Comparison of ENCODE assay signal across 1 cellular context in genomic region chr17:50219939-50220465, GRCh38.
TF ChIP-seq lines count a peak whose summit lies in the region.

No MANE protein-coding gene starts in this region.

TF ChIP-seq in HepG2, 621 proteins besides CTCF, POLR2A, EP300 and RAD21 (continued from another document and continues in another):
- no peak for TF ChIP-seq HOXA9 (CRISPR knock-in tag; IDR thresholded peaks at IDR 0.05; ENCODE audit: borderline replicate concordance)
- TF ChIP-seq SAFB2 (CRISPR knock-in tag; IDR thresholded peaks at IDR 0.05; ENCODE audit: borderline replicate concordance, low read depth) = no peak
- TF ChIP-seq ZBTB4 (CRISPR knock-in tag; IDR thresholded peaks at IDR 0.05; ENCODE audit: borderline replicate concordance) = no peak
- no peak for TF ChIP-seq NR1H2 (CRISPR knock-in tag; IDR thresholded peaks at IDR 0.05; ENCODE audit: borderline replicate concordance, low read depth)
- TF ChIP-seq RFXANK (CRISPR knock-in tag; IDR thresholded peaks at IDR 0.05) = no peak
- TF ChIP-seq, protein P1, sequence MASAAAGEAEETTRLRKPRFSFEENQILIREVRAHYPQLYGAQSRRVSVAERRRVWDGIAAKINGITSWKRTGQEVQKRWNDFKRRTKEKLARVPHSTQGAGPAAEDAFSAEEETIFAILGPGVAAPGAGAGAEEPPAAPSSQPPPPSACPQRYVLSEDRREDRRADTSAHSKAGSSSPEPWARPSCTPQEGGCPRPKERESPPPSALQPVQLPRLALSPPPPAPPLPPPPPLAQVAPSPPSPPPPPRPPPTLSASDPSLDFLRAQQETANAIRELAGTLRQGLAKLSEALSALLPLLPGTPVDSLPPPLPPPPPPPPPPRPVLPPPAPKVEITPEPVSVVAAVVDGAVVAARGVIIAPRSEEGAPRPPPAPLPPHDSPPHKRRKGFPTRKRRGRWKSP (CRISPR knock-in tag; IDR thresholded peaks at IDR 0.05) = no peak
- TF ChIP-seq, protein P2, sequence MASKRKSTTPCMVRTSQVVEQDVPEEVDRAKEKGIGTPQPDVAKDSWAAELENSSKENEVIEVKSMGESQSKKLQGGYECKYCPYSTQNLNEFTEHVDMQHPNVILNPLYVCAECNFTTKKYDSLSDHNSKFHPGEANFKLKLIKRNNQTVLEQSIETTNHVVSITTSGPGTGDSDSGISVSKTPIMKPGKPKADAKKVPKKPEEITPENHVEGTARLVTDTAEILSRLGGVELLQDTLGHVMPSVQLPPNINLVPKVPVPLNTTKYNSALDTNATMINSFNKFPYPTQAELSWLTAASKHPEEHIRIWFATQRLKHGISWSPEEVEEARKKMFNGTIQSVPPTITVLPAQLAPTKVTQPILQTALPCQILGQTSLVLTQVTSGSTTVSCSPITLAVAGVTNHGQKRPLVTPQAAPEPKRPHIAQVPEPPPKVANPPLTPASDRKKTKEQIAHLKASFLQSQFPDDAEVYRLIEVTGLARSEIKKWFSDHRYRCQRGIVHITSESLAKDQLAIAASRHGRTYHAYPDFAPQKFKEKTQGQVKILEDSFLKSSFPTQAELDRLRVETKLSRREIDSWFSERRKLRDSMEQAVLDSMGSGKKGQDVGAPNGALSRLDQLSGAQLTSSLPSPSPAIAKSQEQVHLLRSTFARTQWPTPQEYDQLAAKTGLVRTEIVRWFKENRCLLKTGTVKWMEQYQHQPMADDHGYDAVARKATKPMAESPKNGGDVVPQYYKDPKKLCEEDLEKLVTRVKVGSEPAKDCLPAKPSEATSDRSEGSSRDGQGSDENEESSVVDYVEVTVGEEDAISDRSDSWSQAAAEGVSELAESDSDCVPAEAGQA (IDR thresholded peaks at IDR 0.05; ENCODE audit: low read depth) = no peak
- TF ChIP-seq, protein P2 (CRISPR knock-in tag; IDR thresholded peaks at IDR 0.05; ENCODE audit: borderline replicate concordance) = no peak
- TF ChIP-seq ZNF234 (CRISPR knock-in tag; conservative IDR thresholded peaks at IDR 0.05) = no peak
- no peak for TF ChIP-seq BRD4 (CRISPR knock-in tag; IDR thresholded peaks at IDR 0.05)
- no peak; the same call in 1 of the 2 replicates for TF ChIP-seq ZNF460 (CRISPR knock-in tag; IDR thresholded peaks at IDR 0.05; ENCODE audit: borderline replicate concordance)
- no peak for TF ChIP-seq NCOA2 (CRISPR knock-in tag; IDR thresholded peaks at IDR 0.05)
- no peak for TF ChIP-seq SRSF1 (optimal IDR thresholded peaks at IDR 0.05; ENCODE audit: low read depth, low read length)
- no peak for TF ChIP-seq ZNF263 (CRISPR knock-in tag; IDR thresholded peaks at IDR 0.05)
- TF ChIP-seq TCF12 (IDR thresholded peaks at IDR 0.05) = no peak
- TF ChIP-seq TCF12 (CRISPR knock-in tag; IDR thresholded peaks at IDR 0.05) = no peak
- TF ChIP-seq SP140L (CRISPR knock-in tag; IDR thresholded peaks at IDR 0.05; ENCODE audit: borderline replicate concordance) = no peak
- TF ChIP-seq CEBPG (CRISPR knock-in tag; IDR thresholded peaks at IDR 0.05) = peak; percentile 65
- no peak for TF ChIP-seq ZNF678 (CRISPR knock-in tag; IDR thresholded peaks at IDR 0.05)
- TF ChIP-seq, protein P3, sequence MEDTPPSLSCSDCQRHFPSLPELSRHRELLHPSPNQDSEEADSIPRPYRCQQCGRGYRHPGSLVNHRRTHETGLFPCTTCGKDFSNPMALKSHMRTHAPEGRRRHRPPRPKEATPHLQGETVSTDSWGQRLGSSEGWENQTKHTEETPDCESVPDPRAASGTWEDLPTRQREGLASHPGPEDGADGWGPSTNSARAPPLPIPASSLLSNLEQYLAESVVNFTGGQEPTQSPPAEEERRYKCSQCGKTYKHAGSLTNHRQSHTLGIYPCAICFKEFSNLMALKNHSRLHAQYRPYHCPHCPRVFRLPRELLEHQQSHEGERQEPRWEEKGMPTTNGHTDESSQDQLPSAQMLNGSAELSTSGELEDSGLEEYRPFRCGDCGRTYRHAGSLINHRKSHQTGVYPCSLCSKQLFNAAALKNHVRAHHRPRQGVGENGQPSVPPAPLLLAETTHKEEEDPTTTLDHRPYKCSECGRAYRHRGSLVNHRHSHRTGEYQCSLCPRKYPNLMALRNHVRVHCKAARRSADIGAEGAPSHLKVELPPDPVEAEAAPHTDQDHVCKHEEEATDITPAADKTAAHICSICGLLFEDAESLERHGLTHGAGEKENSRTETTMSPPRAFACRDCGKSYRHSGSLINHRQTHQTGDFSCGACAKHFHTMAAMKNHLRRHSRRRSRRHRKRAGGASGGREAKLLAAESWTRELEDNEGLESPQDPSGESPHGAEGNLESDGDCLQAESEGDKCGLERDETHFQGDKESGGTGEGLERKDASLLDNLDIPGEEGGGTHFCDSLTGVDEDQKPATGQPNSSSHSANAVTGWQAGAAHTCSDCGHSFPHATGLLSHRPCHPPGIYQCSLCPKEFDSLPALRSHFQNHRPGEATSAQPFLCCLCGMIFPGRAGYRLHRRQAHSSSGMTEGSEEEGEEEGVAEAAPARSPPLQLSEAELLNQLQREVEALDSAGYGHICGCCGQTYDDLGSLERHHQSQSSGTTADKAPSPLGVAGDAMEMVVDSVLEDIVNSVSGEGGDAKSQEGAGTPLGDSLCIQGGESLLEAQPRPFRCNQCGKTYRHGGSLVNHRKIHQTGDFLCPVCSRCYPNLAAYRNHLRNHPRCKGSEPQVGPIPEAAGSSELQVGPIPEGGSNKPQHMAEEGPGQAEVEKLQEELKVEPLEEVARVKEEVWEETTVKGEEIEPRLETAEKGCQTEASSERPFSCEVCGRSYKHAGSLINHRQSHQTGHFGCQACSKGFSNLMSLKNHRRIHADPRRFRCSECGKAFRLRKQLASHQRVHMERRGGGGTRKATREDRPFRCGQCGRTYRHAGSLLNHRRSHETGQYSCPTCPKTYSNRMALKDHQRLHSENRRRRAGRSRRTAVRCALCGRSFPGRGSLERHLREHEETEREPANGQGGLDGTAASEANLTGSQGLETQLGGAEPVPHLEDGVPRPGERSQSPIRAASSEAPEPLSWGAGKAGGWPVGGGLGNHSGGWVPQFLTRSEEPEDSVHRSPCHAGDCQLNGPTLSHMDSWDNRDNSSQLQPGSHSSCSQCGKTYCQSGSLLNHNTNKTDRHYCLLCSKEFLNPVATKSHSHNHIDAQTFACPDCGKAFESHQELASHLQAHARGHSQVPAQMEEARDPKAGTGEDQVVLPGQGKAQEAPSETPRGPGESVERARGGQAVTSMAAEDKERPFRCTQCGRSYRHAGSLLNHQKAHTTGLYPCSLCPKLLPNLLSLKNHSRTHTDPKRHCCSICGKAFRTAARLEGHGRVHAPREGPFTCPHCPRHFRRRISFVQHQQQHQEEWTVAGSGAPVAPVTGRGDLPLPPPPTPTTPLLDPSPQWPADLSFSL (CRISPR knock-in tag; IDR thresholded peaks at IDR 0.05) = no peak
- 0 out of 2 replicates have a peak, but pooled peaks have one; percentile 54 for TF ChIP-seq ZSCAN25 (CRISPR knock-in tag; IDR thresholded peaks at IDR 0.05)
- no peak for TF ChIP-seq LCORL (IDR thresholded peaks at IDR 0.05)
- 0 out of 2 replicates have a peak, but pooled peaks have one; percentile 44 for TF ChIP-seq LCORL (CRISPR knock-in tag; IDR thresholded peaks at IDR 0.05)
- TF ChIP-seq SIN3B (IDR thresholded peaks at IDR 0.05; ENCODE audit: low read length) = no peak
- TF ChIP-seq ZFP62 (CRISPR knock-in tag; IDR thresholded peaks at IDR 0.05) = no peak
- TF ChIP-seq NFKBIZ (CRISPR knock-in tag; IDR thresholded peaks at IDR 0.05) = no peak
- TF ChIP-seq, protein P4, sequence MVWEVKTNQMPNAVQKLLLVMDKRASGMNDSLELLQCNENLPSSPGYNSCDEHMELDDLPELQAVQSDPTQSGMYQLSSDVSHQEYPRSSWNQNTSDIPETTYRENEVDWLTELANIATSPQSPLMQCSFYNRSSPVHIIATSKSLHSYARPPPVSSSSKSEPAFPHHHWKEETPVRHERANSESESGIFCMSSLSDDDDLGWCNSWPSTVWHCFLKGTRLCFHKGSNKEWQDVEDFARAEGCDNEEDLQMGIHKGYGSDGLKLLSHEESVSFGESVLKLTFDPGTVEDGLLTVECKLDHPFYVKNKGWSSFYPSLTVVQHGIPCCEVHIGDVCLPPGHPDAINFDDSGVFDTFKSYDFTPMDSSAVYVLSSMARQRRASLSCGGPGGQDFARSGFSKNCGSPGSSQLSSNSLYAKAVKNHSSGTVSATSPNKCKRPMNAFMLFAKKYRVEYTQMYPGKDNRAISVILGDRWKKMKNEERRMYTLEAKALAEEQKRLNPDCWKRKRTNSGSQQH (CRISPR knock-in tag; IDR thresholded peaks at IDR 0.05; ENCODE audit: low read depth) = 0 out of 2 replicates have a peak, but pooled peaks have one; percentile 59
- no peak for TF ChIP-seq MAFG (CRISPR knock-in tag; IDR thresholded peaks at IDR 0.05)
- TF ChIP-seq SKIL (CRISPR knock-in tag; IDR thresholded peaks at IDR 0.05; ENCODE audit: borderline replicate concordance) = no peak
- TF ChIP-seq ZBED4 (CRISPR knock-in tag; IDR thresholded peaks at IDR 0.05; ENCODE audit: borderline replicate concordance) = no peak
